25 cellular contexts compared by ENCODE assay signal in genomic region chr11:92022499-92022898, GRCh38.
"Had no signal": no experiment of that assay in that cellular context is flagged by ENCODE, and none has a peak within 500 bp of the region (broad histone marks: within the 10 kb centered on the region; RNA-seq: fewer than 3 reads in every experiment).

No MANE protein-coding gene starts in this region.

- H3K27ac ChIP-seq: colonic mucosa, coronary artery, dorsolateral prefrontal cortex, epithelial cell of prostate, esophagus muscularis mucosa, esophagus squamous epithelium, foreskin keratinocyte, gastrocnemius medialis, gastroesophageal sphincter, heart left ventricle, heart right ventricle had no signal

- H3K27me3 ChIP-seq: colonic mucosa, dorsolateral prefrontal cortex, esophagus muscularis mucosa, esophagus squamous epithelium, foreskin keratinocyte, gastrocnemius medialis, gastroesophageal sphincter, heart left ventricle had no signal

- H3K4me3 Mint-ChIP-seq: dendritic cell treated with granulocyte-macrophage colony-stimulating factor and Interleukin-4, amounts not matched to agents 40 ng/mL and 50 ng/mL, for 4 days; effector memory CD8-positive, alpha-beta T cell; endodermal cell had no signal

- ATAC-seq: effector memory CD8-positive, alpha-beta T cell; esophagus mucosa; foreskin keratinocyte; gastrocnemius medialis; gastroesophageal sphincter; heart left ventricle; heart right ventricle had no signal

- DNase-seq: colonic mucosa; cortex of kidney; dermis blood vessel endothelial cell; dorsolateral prefrontal cortex; effector CD4-positive, alpha-beta T cell; effector CD8-positive, alpha-beta T cell; effector memory CD4-positive, alpha-beta T cell; effector memory CD8-positive, alpha-beta T cell; endodermal cell; erythroblast; esophagus squamous epithelium; foreskin fibroblast; foreskin keratinocyte; foreskin melanocyte; gastrocnemius medialis; glutamatergic neuron; head of caudate nucleus; heart left ventricle; heart right ventricle had no signal

- H3K27me3 Mint-ChIP-seq: dendritic cell treated with granulocyte-macrophage colony-stimulating factor and Interleukin-4, amounts not matched to agents 40 ng/mL and 50 ng/mL, for 4 days; effector memory CD8-positive, alpha-beta T cell had no signal

- H3K9me3 ChIP-seq: colonic mucosa, esophagus muscularis mucosa, gastrocnemius medialis, gastroesophageal sphincter had no signal

- H3K4me1 ChIP-seq: colonic mucosa, esophagus muscularis mucosa, esophagus squamous epithelium, foreskin keratinocyte, gastrocnemius medialis, gastroesophageal sphincter, heart left ventricle, heart right ventricle had no signal

- H3K4me3 ChIP-seq: colonic mucosa, coronary artery, dorsolateral prefrontal cortex, esophagus muscularis mucosa, esophagus squamous epithelium, gastrocnemius medialis, gastroesophageal sphincter, heart left ventricle, heart right ventricle had no signal

- H3K36me3 ChIP-seq: colonic mucosa, esophagus muscularis mucosa, esophagus squamous epithelium, gastrocnemius medialis, gastroesophageal sphincter, heart left ventricle, heart right ventricle had no signal

- H3K27ac Mint-ChIP-seq: dendritic cell treated with granulocyte-macrophage colony-stimulating factor and Interleukin-4, amounts not matched to agents 40 ng/mL and 50 ng/mL, for 4 days; effector memory CD8-positive, alpha-beta T cell; endodermal cell had no signal
